Comparison of ENCODE assay signal across 8 cellular contexts in the genomic region with DNA sequence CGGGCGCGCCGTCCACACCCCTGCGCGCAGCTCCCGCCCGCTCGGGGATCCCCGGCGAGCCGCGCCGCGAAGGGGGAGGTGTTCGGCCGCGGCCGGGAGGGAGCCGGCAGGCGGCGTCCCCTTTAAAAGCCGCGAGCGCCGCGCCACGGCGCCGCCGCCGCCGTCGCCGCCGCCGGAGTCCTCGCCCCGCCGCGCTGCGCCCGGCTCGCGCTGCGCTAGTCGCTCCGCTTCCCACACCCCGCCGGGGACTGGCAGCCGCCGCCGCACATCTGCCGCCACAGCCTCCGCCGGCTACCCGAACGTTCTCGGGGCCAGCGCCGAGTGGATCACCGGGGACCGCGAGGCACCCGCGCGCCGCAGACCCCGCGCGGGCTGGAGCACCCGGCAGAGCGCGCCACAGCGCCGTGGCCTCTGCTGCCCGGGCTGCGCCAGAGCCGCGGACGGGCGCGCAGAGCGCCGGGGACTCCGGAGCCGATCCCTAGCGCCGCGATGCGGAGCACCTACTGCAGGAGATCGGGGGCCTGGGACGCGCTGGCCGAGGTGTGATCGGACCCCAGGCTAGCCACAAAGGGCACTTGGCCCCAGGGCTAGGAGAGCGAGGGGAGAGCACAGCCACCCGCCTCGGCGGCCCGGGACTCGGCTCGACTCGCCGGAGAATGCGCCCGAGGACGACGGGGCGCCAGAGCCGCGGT. TPM values are rescaled to one million over a fixed set of nuclear protein-coding genes. Genes with fewer than 3 reads are reported as not detected.
A peak's percentile ranks its signal among the peaks of the same experiment; 100 is the strongest.
DNase-seq lines count a peak whose midpoint lies in the region; ATAC-seq and TF ChIP-seq lines count a peak whose summit lies in the region.

A gene (plus strand): TSS at position 151 of the 692 bp plus-strand sequence. CDS start 2,441 bp downstream, outside the sequence.

- peak within 1 kb of the TSS; percentile 70 for H3K4me3 ChIP-seq in HUES6 (ENCODE audit: low read depth, low read length)
- peak within 1 kb of the TSS; percentile 63 to 66 for H3K4me3 ChIP-seq in esophagus (ENCODE audit: low read depth in 1 of 2, low read length in 2 of 2)
- peak within 1 kb of the TSS; percentile 76 for H3K4me3 ChIP-seq in mesodermal cell (ENCODE audit: extremely low read depth, insufficient read depth, low read length, poor library complexity, severe bottlenecking)
- peak within 1 kb of the TSS; percentile 86 for H3K4me3 ChIP-seq in thoracic aorta

- no peak for TF ChIP-seq CTCF in thoracic aorta (IDR thresholded peaks at IDR 0.05)

- H3K27ac ChIP-seq in HUES6 (ENCODE audit: low read depth, low read length) (peak within 1 kb of the TSS; percentile 11; the same call in 1 of the 2 replicates), esophagus (ENCODE audit: low read depth in 2 of 2, low read length in 1 of 2) (peak within 1 kb of the TSS; percentile 36 to 60), mesodermal cell (ENCODE audit: low read depth, low read length, severe bottlenecking) (no peak within 1 kb of the TSS), thoracic aorta (peak within 1 kb of the TSS; percentile 51 to 72)

- H3K9me3 ChIP-seq in HUES6 (ENCODE audit: control insufficient read depth, insufficient read depth, low read depth, low read length) (no peaks in the 10 kb centered on the region), esophagus (ENCODE audit: control insufficient read depth in 2 of 2, insufficient read depth in 1 of 2, low read depth in 1 of 2, low read length in 1 of 2) (no peaks in the 10 kb centered on the region), mesodermal cell (ENCODE audit: control insufficient read depth, low read length) (no peaks in the 10 kb centered on the region), thoracic aorta (no peaks in the 10 kb centered on the region)

- H3K27me3 ChIP-seq in HUES6 (ENCODE audit: control insufficient read depth, insufficient read depth, low read length) (peaks cover 52% of the 10 kb centered on the region), esophagus (ENCODE audit: control insufficient read depth in 1 of 2, insufficient read depth in 2 of 2, low read length in 2 of 2) (no peaks in the 10 kb centered on the region), thoracic aorta (replicated peaks; ENCODE audit: insufficient read depth) (no peaks in the 10 kb centered on the region)

- DNase-seq in DMS53 (lab: John Stamatoyannopoulos, UW) (peak; percentile 86), SW480 (ENCODE audit: low spot score) (peak; percentile 55), thoracic aorta (ENCODE audit: low spot score) (no peak)
- DNase-seq in activated naive CD4-positive, alpha-beta T cell treated with Interleukin-2 at 50 U/mL for 16 hours = no peak

- peaks cover 16% of the 10 kb centered on the region; the same call in 1 of the 2 replicates for H3K36me3 ChIP-seq in HUES6 (ENCODE audit: control insufficient read depth, insufficient read depth, low read length)
- H3K36me3 ChIP-seq in esophagus (ENCODE audit: control insufficient read depth in 2 of 2, insufficient read depth in 2 of 2, low read length in 1 of 2) = no peaks in the 10 kb centered on the region
- peaks cover 5% of the 10 kb centered on the region for H3K36me3 ChIP-seq in mesodermal cell (ENCODE audit: control insufficient read depth, insufficient read depth, low read length)
- no peaks in the 10 kb centered on the region for H3K36me3 ChIP-seq in thoracic aorta

- H3K9ac ChIP-seq in HUES6 (ENCODE audit: low read length) = peak within 1 kb of the TSS; percentile 84

- WGBS in esophagus, 2 donors = 1% methylated on average over 79 to 112 of the region's 112 CpGs
- 0% methylated on average over 25 to 84 of the region's 112 CpGs for WGBS in mesodermal cell (ENCODE audit: insufficient coverage in 2 of 2), 2 experiments

- ATAC-seq in GM19455 (IDR thresholded peaks at IDR 0.05; ENCODE audit: unreplicated experiment) (peak; percentile 56), thoracic aorta (ENCODE audit: insufficient number of reproducible peaks, low FRiP score, low read depth) (peak; percentile 25)

- H3K4me1 ChIP-seq in HUES6 (ENCODE audit: control insufficient read depth, insufficient read depth, low read length) (peaks cover 41% of the 10 kb centered on the region), esophagus (ENCODE audit: control insufficient read depth in 2 of 2, insufficient read depth in 2 of 2, low read length in 1 of 2) (peaks cover 3 to 5% of the 10 kb centered on the region in 2 donors), mesodermal cell (ENCODE audit: control insufficient read depth, insufficient read depth, low read length, poor library complexity, severe bottlenecking) (peaks cover 8% of the 10 kb centered on the region), thoracic aorta (ENCODE audit: control insufficient read depth in 1 of 2, low read depth in 2 of 2) (peaks cover 0 to 18% of the 10 kb centered on the region in 2 donors)

RNA-seq across cellular contexts. Expression of the gene that starts here (rescaled TPM):
- 1 to 10 TPM; 1.4 to 1.7 TPM for polyA plus RNA-seq in esophagus
- 17.3 TPM for polyA plus RNA-seq in mesodermal cell (2013, experiment 1 of 2)
- polyA plus RNA-seq in mesodermal cell (2013, experiment 2 of 2) = 15.9 TPM
- 10 to 100 TPM in 1 of 2 donors, 1 to 10 TPM in 1; 8.3 to 10.4 TPM for total RNA-seq in thoracic aorta

Comparison
In these comparisons a context has a peak if more than half of its experiments do, and no peak if none do; other contexts are left out.
1. DNase-seq: peak in DMS53 (single experiment) and SW480 (single experiment); none in thoracic aorta (single experiment) and activated naive CD4-positive, alpha-beta T cell treated with Interleukin-2 at 50 U/mL for 16 hours (single experiment).
2. Peak in every context shown above with its lines, with median percentiles within 50 percentile points of each other: H3K4me3 ChIP-seq.